16 cellular contexts compared by ENCODE assay signal in genomic region chr4:76654796-76655195, GRCh38.
"Had no signal": no experiment of that assay in that cellular context is flagged by ENCODE, and none has a peak within 500 bp of the region (broad histone marks: within the 10 kb centered on the region; RNA-seq: fewer than 3 reads in every experiment).

No MANE protein-coding gene starts in this region.

- ATAC-seq: activated CD8-positive, alpha-beta T cell treated with anti-CD3 and anti-CD28 coated beads, Interleukin-2, amount 10 ng/mL, durations not matched to agents 7 days and 5 days; natural killer cell; WTC11 had no signal

- H3K27ac ChIP-seq: cardiac muscle cell, neutrophil had no signal

- H3K4me3 Mint-ChIP-seq: activated CD8-positive, alpha-beta T cell treated with anti-CD3 and anti-CD28 coated beads, Interleukin-2, amount 10 ng/mL, durations not matched to agents 7 days and 5 days; activated naive CD8-positive, alpha-beta T cell treated with anti-CD3 and anti-CD28 coated beads, Interleukin-2, amount 10 ng/mL, durations not matched to agents 7 days and 5 days; activated T-helper 1 cell treated with anti-CD3 and anti-CD28 coated beads, Interleukin-12 subunit alpha, Interleukin-12 subunit beta, Interleukin-2, Interleukin-4 antibody, amounts not matched to agents 30 ng/mL and 10 ng/mL and 1 ng/mL, durations not matched to agents 14 hours and 24 hours and 36 hours; endodermal cell; natural killer cell; WTC11 had no signal

- H3K36me3 ChIP-seq: cardiac muscle cell, neutrophil, upper lobe of left lung had no signal

- H3K9me3 ChIP-seq: neutrophil, upper lobe of left lung had no signal

- H3K9me3 Mint-ChIP-seq: activated naive CD8-positive, alpha-beta T cell treated with anti-CD3 and anti-CD28 coated beads, Interleukin-2, amount 10 ng/mL, durations not matched to agents 7 days and 5 days; activated T-helper 1 cell treated with anti-CD3 and anti-CD28 coated beads, Interleukin-12 subunit alpha, Interleukin-12 subunit beta, Interleukin-2, Interleukin-4 antibody, amounts not matched to agents 30 ng/mL and 10 ng/mL and 1 ng/mL, durations not matched to agents 14 hours and 24 hours and 36 hours had no signal

- DNase-seq: activated CD4-positive, alpha-beta T cell treated with anti-CD3 and anti-CD28 coated beads for 48 hours; activated CD8-positive, alpha-beta memory T cell treated with anti-CD3 and anti-CD28 coated beads, Interleukin-2, amount 50 U/mL, for 48 hours; activated CD8-positive, alpha-beta T cell treated with anti-CD3 and anti-CD28 coated beads, Interleukin-2, amount 10 ng/mL, durations not matched to agents 7 days and 5 days; activated naive CD4-positive, alpha-beta T cell; activated naive CD8-positive, alpha-beta T cell treated with anti-CD3 and anti-CD28 coated beads, Interleukin-2, amount 10 ng/mL, durations not matched to agents 7 days and 5 days; dorsolateral prefrontal cortex; endodermal cell; mesendoderm; natural killer cell; stimulated activated CD4-positive, alpha-beta T cell treated with anti-CD3 and anti-CD28 coated beads, Interleukin-4, amount 100 ng/mL, for 24 hours; stimulated activated naive CD4-positive, alpha-beta T cell treated with Interleukin-2 at 50 U/mL for 16 hours; upper lobe of left lung had no signal

- H3K4me1 Mint-ChIP-seq: activated naive CD8-positive, alpha-beta T cell treated with anti-CD3 and anti-CD28 coated beads, Interleukin-2, amount 10 ng/mL, durations not matched to agents 7 days and 5 days; endodermal cell; natural killer cell; WTC11 had no signal

- H3K4me3 ChIP-seq: cardiac muscle cell, dorsolateral prefrontal cortex, upper lobe of left lung had no signal

- H3K27me3 ChIP-seq: cardiac muscle cell, dorsolateral prefrontal cortex, neutrophil, upper lobe of left lung had no signal

- H3K36me3 Mint-ChIP-seq: activated naive CD8-positive, alpha-beta T cell treated with anti-CD3 and anti-CD28 coated beads, Interleukin-2, amount 10 ng/mL, durations not matched to agents 7 days and 5 days; natural killer cell had no signal

- H3K27ac Mint-ChIP-seq: activated CD8-positive, alpha-beta T cell treated with anti-CD3 and anti-CD28 coated beads, Interleukin-2, amount 10 ng/mL, durations not matched to agents 7 days and 5 days; activated naive CD8-positive, alpha-beta T cell treated with anti-CD3 and anti-CD28 coated beads, Interleukin-2, amount 10 ng/mL, durations not matched to agents 7 days and 5 days; activated T-helper 1 cell treated with anti-CD3 and anti-CD28 coated beads, Interleukin-12 subunit alpha, Interleukin-12 subunit beta, Interleukin-2, Interleukin-4 antibody, amounts not matched to agents 30 ng/mL and 10 ng/mL and 1 ng/mL, durations not matched to agents 14 hours and 24 hours and 36 hours; endodermal cell; natural killer cell; WTC11 had no signal
